20 cellular contexts compared by ENCODE assay signal in the genomic region with DNA sequence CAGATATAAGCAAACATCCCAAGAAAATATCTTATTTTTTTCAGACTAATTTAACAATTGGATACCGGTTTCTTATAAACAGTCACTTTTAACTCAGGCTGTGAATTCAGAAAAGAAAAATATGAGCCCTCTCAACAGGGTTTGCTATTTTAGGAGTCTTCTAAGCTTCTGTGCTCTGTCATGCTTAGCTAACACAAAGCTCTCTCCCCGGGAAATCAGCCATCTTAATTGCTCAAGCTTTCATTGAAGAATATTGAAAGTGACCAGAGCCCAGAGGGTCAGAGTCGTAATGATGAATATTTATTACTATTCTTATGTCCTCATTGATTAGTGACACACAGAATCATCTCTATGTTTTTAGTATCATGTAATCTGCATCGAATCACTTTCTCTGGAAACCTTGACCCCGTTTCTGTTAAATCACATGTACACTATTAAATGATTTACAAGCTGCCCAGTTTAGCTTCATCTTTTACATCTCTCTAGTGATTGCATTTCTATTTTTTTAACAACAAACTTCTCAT.
DNase-seq lines count a peak whose midpoint lies in the region; ATAC-seq and TF ChIP-seq lines count a peak whose summit lies in the region.
"Had no signal": no experiment of that assay in that cellular context is flagged by ENCODE, and none has a peak within 500 bp of the region (broad histone marks: within the 10 kb centered on the region; RNA-seq: fewer than 3 reads in every experiment).

No MANE protein-coding gene starts in this region.

- no peak overlapping the region for H2BK120ac ChIP-seq in neuronal stem cell (ENCODE audit: low read depth, low read length)

- no peak overlapping the region for H3K18ac ChIP-seq in neuronal stem cell (ENCODE audit: low read length)

- no peaks in the 10 kb centered on the region for H3K36me3 Mint-ChIP-seq in GM23338 (ENCODE audit: low read depth)

- peak overlapping the region; percentile 68; the same call in 1 of the 2 replicates for H3K27ac Mint-ChIP-seq in GM23338
- H3K27ac Mint-ChIP-seq: activated naive CD8-positive, alpha-beta T cell treated with anti-CD3 and anti-CD28 coated beads, Interleukin-2, amount 50 U/mL, for 24 hours; activated T-cell treated with anti-CD3 and anti-CD28 coated beads, Interleukin-2, amount 50 U/mL, for 24 hours had no signal

- ATAC-seq in GM23338 (no peak), HG03039 (IDR thresholded peaks at IDR 0.05; ENCODE audit: unreplicated experiment) (no peak), left colon (no peak)
- ATAC-seq: activated naive CD8-positive, alpha-beta T cell treated with anti-CD3 and anti-CD28 coated beads, Interleukin-2, amount 50 U/mL, for 24 hours; HCT116 had no signal

- no peak overlapping the region for H2BK15ac ChIP-seq in neuronal stem cell (ENCODE audit: low read length)

- DNase-seq in GM23338 (ENCODE audit: low spot score) (no peak), RPMI7951 (ENCODE audit: low read depth) (peak; percentile 14), fibroblast of villous mesenchyme (ENCODE audit: low read depth) (peak; percentile 16), neuronal stem cell (ENCODE audit: low spot score) (peak; percentile 12), EL (no peak), activated gamma-delta T cell (lab: John Stamatoyannopoulos, UW) (no peak), left colon (no peak)
- DNase-seq: activated CD4-positive, alpha-beta T cell treated with anti-CD3 and anti-CD28 coated beads for 4 hours; activated naive CD8-positive, alpha-beta T cell treated with anti-CD3 and anti-CD28 coated beads, Interleukin-2, amount 50 U/mL, for 24 hours; activated T-cell treated with anti-CD3 and anti-CD28 coated beads, Interleukin-2, amount 50 U/mL, for 24 hours; DMS53; NCI-H1694 treated with DMSO at 0.1 percent for 48 hours; occipital lobe had no signal

- no peak overlapping the region for H3K23ac ChIP-seq in neuronal stem cell (ENCODE audit: low read depth, low read length, poor library complexity)

- no peak overlapping the region for H3K4ac ChIP-seq in neuronal stem cell (ENCODE audit: low read length)

- H3K4me2 ChIP-seq in GM23338, result no peak overlapping the region
- H3K4me2 ChIP-seq in neuronal stem cell (ENCODE audit: insufficient read depth, low read length, poor library complexity, severe bottlenecking), result no peak overlapping the region
- H3K4me2 ChIP-seq: BLaER1 treated with 17β-estradiol and CSF1 and Interleukin-3, amounts not matched to agents 10 nM and 100 nM; KMS-11 had no signal

- no peak overlapping the region for H3K4me3 Mint-ChIP-seq in GM23338
- H3K4me3 Mint-ChIP-seq: activated naive CD8-positive, alpha-beta T cell treated with anti-CD3 and anti-CD28 coated beads, Interleukin-2, amount 50 U/mL, for 24 hours; activated T-cell treated with anti-CD3 and anti-CD28 coated beads, Interleukin-2, amount 50 U/mL, for 24 hours had no signal

- H3K9me3 ChIP-seq in neuronal stem cell (replicated peaks in 1 of 2; ENCODE audit: control insufficient read depth in 2 of 2, insufficient read depth in 1 of 2, low read depth in 1 of 2, low read length in 2 of 2), result no peaks in the 10 kb centered on the region
- H3K9me3 ChIP-seq: BLaER1 treated with 17β-estradiol and CSF1 and Interleukin-3, amounts not matched to agents 10 nM and 100 nM; esophagus muscularis mucosa; testis had no signal

- H3K4me1 Mint-ChIP-seq in GM23338, result peaks cover 7% of the 10 kb centered on the region; the same call in 2 of the 3 replicates
- H3K4me1 Mint-ChIP-seq: activated naive CD8-positive, alpha-beta T cell treated with anti-CD3 and anti-CD28 coated beads, Interleukin-2, amount 50 U/mL, for 24 hours had no signal

- H3K27me3 Mint-ChIP-seq in GM23338 (ENCODE audit: insufficient read depth, low read depth, poor library complexity), result no peaks in the 10 kb centered on the region
- H3K27me3 Mint-ChIP-seq: activated T-cell treated with anti-CD3 and anti-CD28 coated beads, Interleukin-2, amount 50 U/mL, for 24 hours had no signal

- no peaks in the 10 kb centered on the region for H3K9me3 Mint-ChIP-seq in GM23338
- H3K9me3 Mint-ChIP-seq: activated naive CD8-positive, alpha-beta T cell treated with anti-CD3 and anti-CD28 coated beads, Interleukin-2, amount 50 U/mL, for 24 hours; activated T-cell treated with anti-CD3 and anti-CD28 coated beads, Interleukin-2, amount 50 U/mL, for 24 hours had no signal

- no peak overlapping the region for H4K91ac ChIP-seq in neuronal stem cell (ENCODE audit: low read depth, low read length, poor library complexity)

- H3K36me3 ChIP-seq in GM23338 (ENCODE audit: insufficient read depth) (no peaks in the 10 kb centered on the region), neuronal stem cell (replicated peaks in 1 of 2; ENCODE audit: control insufficient read depth in 2 of 2, insufficient read depth in 2 of 2, low read length in 2 of 2) (no peaks in the 10 kb centered on the region)
- H3K36me3 ChIP-seq: BLaER1 treated with 17β-estradiol and CSF1 and Interleukin-3, amounts not matched to agents 10 nM and 100 nM; esophagus muscularis mucosa had no signal

- no peak overlapping the region for H2BK5ac ChIP-seq in neuronal stem cell (ENCODE audit: low read length)

- no peaks in the 10 kb centered on the region for H4K20me1 ChIP-seq in GM23338 (replicated peaks; ENCODE audit: insufficient read depth)
- H4K20me1 ChIP-seq: BLaER1 treated with 17β-estradiol and CSF1 and Interleukin-3, amounts not matched to agents 10 nM and 100 nM had no signal

- H2BK12ac ChIP-seq in neuronal stem cell (ENCODE audit: low read length), result no peak overlapping the region

- no peak overlapping the region for H2AK5ac ChIP-seq in neuronal stem cell (ENCODE audit: low read depth, low read length)

- H3K27me3 ChIP-seq in GM23338 (ENCODE audit: insufficient read depth), result no peaks in the 10 kb centered on the region
- no peaks in the 10 kb centered on the region for H3K27me3 ChIP-seq in neuronal stem cell (ENCODE audit: control insufficient read depth in 3 of 3, insufficient read depth in 3 of 3, low read depth in 1 of 3, low read length in 3 of 3)
- H3K27me3 ChIP-seq: BLaER1 treated with 17β-estradiol and CSF1 and Interleukin-3, amounts not matched to agents 10 nM and 100 nM; esophagus muscularis mucosa; testis had no signal

- H3K27ac ChIP-seq in GM23338 (ENCODE audit: low read depth) (no peak overlapping the region), neuronal stem cell (replicated peaks; ENCODE audit: low read length) (no peak overlapping the region)
- H3K27ac ChIP-seq: BLaER1 treated with 17β-estradiol and CSF1 and Interleukin-3, amounts not matched to agents 10 nM and 100 nM; KMS-11; RWPE1; testis had no signal

- intact Hi-C loops in left colon (cut with DNase I, micrococcal nuclease), result no loop called here

- H3K9ac ChIP-seq in neuronal stem cell (ENCODE audit: low read depth, low read length, poor library complexity), result no peak overlapping the region
- H3K9ac ChIP-seq: BLaER1 treated with 17β-estradiol and CSF1 and Interleukin-3, amounts not matched to agents 10 nM and 100 nM; KMS-11 had no signal

- no peak overlapping the region for H3K14ac ChIP-seq in neuronal stem cell (ENCODE audit: low read length)

- TF ChIP-seq CTCF in GM23338 (conservative IDR thresholded peaks at IDR 0.05; ENCODE audit: low read depth in 2 of 2), result no peak
- TF ChIP-seq CTCF in fibroblast of villous mesenchyme (IDR thresholded peaks at IDR 0.05; ENCODE audit: insufficient read depth, low read depth, low read length), result no peak

- H4K8ac ChIP-seq in neuronal stem cell (ENCODE audit: low read depth, low read length), result no peak overlapping the region

- H3K79me2 ChIP-seq in GM23338 (replicated peaks; ENCODE audit: insufficient read depth), result no peaks in the 10 kb centered on the region

- H3K79me1 ChIP-seq in neuronal stem cell (ENCODE audit: low read depth, low read length), result no peaks in the 10 kb centered on the region

- H3F3A ChIP-seq in GM23338 (replicated peaks; ENCODE audit: low read depth), result no peaks in the 10 kb centered on the region

- H2AFZ ChIP-seq in GM23338 (peak overlapping the region; percentile 60), neuronal stem cell (ENCODE audit: low read length) (peak overlapping the region; percentile 64)

- WGBS in neuronal stem cell (ENCODE audit: extremely low coverage in 2 of 2, insufficient read length in 2 of 2, insufficient replicate concordance in 1 of 2), 2 donors, result no CpG with 5 or more reads among the region's 5 CpGs

- H3K9me2 ChIP-seq in GM23338 (ENCODE audit: insufficient read depth), result no peaks in the 10 kb centered on the region

- H3K4me3 ChIP-seq in GM23338 (no peak overlapping the region), fibroblast of villous mesenchyme (ENCODE audit: low read depth, low read length) (no peak overlapping the region), neuronal stem cell (ENCODE audit: low read length in 2 of 2) (no peak overlapping the region)
- H3K4me3 ChIP-seq: BLaER1 treated with 17β-estradiol and CSF1 and Interleukin-3, amounts not matched to agents 10 nM and 100 nM; esophagus muscularis mucosa; testis had no signal

- no peaks in the 10 kb centered on the region for H3K4me1 ChIP-seq in GM23338 (ENCODE audit: insufficient read depth)
- H3K4me1 ChIP-seq in neuronal stem cell (ENCODE audit: control insufficient read depth in 2 of 2, insufficient read depth in 1 of 2, low read depth in 1 of 2, low read length in 2 of 2), result peaks cover 0 to 3% of the 10 kb centered on the region in 2 donors
- H3K4me1 ChIP-seq: BLaER1 treated with 17β-estradiol and CSF1 and Interleukin-3, amounts not matched to agents 10 nM and 100 nM had no signal

TF ChIP-seq in GM23338, 12 proteins besides CTCF, POLR2A, EP300 and RAD21 (continues in another document):
- TF ChIP-seq CREB1 (CRISPR knock-in tag; IDR thresholded peaks at IDR 0.05; ENCODE audit: low read depth), result no peak
- TF ChIP-seq POLR2AphosphoS5 (IDR thresholded peaks at IDR 0.05; ENCODE audit: low read depth), result no peak

Comparison
In these comparisons a context has a peak if more than half of its experiments do, and no peak if none do; other contexts are left out.
1. DNase-seq: peak in RPMI7951 (single experiment), fibroblast of villous mesenchyme (single experiment) and neuronal stem cell (single experiment); none in GM23338 (single experiment), EL (single experiment), activated gamma-delta T cell (single experiment) and left colon (0 of 2).